22 cellular contexts compared by ENCODE assay signal in the genomic region with DNA sequence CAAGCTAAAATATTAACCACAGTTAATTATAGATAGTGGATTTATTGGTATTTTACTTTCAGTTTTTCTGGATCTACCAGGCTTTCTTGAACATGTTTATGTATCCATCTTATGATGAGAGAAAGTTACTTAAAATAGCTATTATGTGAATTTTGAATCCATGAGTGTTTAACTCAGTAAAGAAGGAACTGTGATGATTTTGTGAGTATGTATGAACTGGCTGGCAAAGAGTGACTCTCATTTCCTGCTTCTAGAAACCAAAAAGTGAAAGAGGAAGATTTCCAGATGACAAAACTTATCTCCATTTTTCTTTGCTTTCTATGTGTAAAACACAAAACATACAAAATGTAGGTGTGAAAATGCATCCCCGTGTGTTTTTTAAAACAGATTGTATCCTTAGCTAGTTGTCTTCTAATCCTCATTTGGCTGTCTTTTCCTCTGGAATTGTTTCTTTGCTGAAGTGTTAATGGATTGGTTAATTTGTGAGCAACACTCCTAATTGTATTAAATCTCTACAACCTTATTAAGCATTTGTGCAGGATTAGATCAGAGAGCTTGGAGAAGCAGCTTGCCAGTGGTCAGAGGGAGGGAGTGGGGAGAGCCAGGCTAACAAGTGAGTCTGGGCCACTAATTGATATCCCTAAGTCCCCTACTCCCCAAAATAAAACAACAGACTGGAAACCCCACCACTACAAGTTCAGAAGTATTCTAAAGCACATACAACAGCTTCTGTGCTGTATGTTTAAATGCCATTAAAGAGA. TPM values are rescaled to one million over a fixed set of nuclear protein-coding genes. Genes with fewer than 3 reads are reported as not detected.
DNase-seq lines count a peak whose midpoint lies in the region; ATAC-seq, FAIRE-seq and TF ChIP-seq lines count a peak whose summit lies in the region.
"Had no signal": no experiment of that assay in that cellular context is flagged by ENCODE, and none has a peak within 500 bp of the region (broad histone marks: within the 10 kb centered on the region; RNA-seq: fewer than 3 reads in every experiment).

No MANE protein-coding gene starts in this region.

- POLR2A ChIA-PET in CD8-positive, alpha-beta T cell (lab: Charles Lee) = no interaction called here

- no peak for TF ChIP-seq CTCF in CD8-positive, alpha-beta T cell (IDR thresholded peaks at IDR 0.05)

- H3K9me3 ChIP-seq in thymus (ENCODE audit: control insufficient read depth) = no peaks in the 10 kb centered on the region
- no peaks in the 10 kb centered on the region for H3K9me3 ChIP-seq in CD8-positive, alpha-beta T cell (ENCODE audit: low read length)
- H3K9me3 ChIP-seq: uterus had no signal

- no peaks in the 10 kb centered on the region for H3K9me3 Mint-ChIP-seq in CD8-positive, alpha-beta T cell

- CTCF ChIA-PET in CD8-positive, alpha-beta T cell (lab: Charles Lee) = no interaction called here

- no peaks in the 10 kb centered on the region for H3K4me1 Mint-ChIP-seq in CD8-positive, alpha-beta T cell (ENCODE audit: low read depth)

- no peak for DNase-seq in H54 (ENCODE audit: insufficient read length, low spot score)
- DNase-seq in RCC 7860 (ENCODE audit: low spot score) = no peak
- no peak for DNase-seq in kidney glomerular epithelial cell (lab: John Stamatoyannopoulos, UW)
- DNase-seq in CD8-positive, alpha-beta T cell = no peak
- no peak for DNase-seq in activated T-cell treated with anti-CD3 and anti-CD28 coated beads, Interleukin-2, amount 50 U/mL, for 1 hour
- DNase-seq: activated CD4-positive, alpha-beta T cell treated with anti-CD3 and anti-CD28 coated beads, Interleukin-2, amount 50 U/mL, for 4 hours; activated naive CD4-positive, alpha-beta T cell treated with anti-CD3 and anti-CD28 coated beads, Interleukin-2, amount 50 U/mL, for 16 hours; activated T-cell treated with anti-CD3 and anti-CD28 coated beads for 4 hours; brain microvascular endothelial cell; DMS153; dorsolateral prefrontal cortex; erythroblast; NCI-H146; NK-92 treated with Interleukin-12 subunit alpha and Interleukin-12 subunit beta, amount 100 ng/mL, for 24 hours; uterus had no signal

- H3K4me3 Mint-ChIP-seq in CD8-positive, alpha-beta T cell = no peak overlapping the region
- H3K4me3 Mint-ChIP-seq: B cell had no signal

- no peak overlapping the region for H3K4me3 ChIP-seq in thymus (ENCODE audit: low read length)
- no peak overlapping the region for H3K4me3 ChIP-seq in CD8-positive, alpha-beta T cell (ENCODE audit: low read depth, low read length)
- H3K4me3 ChIP-seq: dorsolateral prefrontal cortex, uterus had no signal

- no peaks in the 10 kb centered on the region for H3K4me1 ChIP-seq in thymus (ENCODE audit: control insufficient read depth, insufficient read depth, low read length)
- no peaks in the 10 kb centered on the region for H3K4me1 ChIP-seq in CD8-positive, alpha-beta T cell (ENCODE audit: insufficient read depth, low read length)
- H3K4me1 ChIP-seq: parathyroid adenoma, uterus had no signal

- no peaks in the 10 kb centered on the region for H3K36me3 ChIP-seq in thymus (ENCODE audit: control insufficient read depth, insufficient read depth)
- H3K36me3 ChIP-seq in CD8-positive, alpha-beta T cell (ENCODE audit: insufficient read depth, low read length) = no peaks in the 10 kb centered on the region
- H3K36me3 ChIP-seq: brain microvascular endothelial cell, uterus had no signal

- WGBS in thymus = 38% methylated on average over 1 of the region's 1 CpG

- H3K27ac Mint-ChIP-seq in CD8-positive, alpha-beta T cell = no peak overlapping the region
- H3K27ac Mint-ChIP-seq: B cell had no signal

- no peaks in the 10 kb centered on the region for H3K36me3 Mint-ChIP-seq in CD8-positive, alpha-beta T cell

- intact Hi-C loops in CD8-positive, alpha-beta T cell (cut with DNase I, micrococcal nuclease) = no loop called here

- H3K27me3 ChIP-seq in thymus (ENCODE audit: control insufficient read depth, insufficient read depth) = no peaks in the 10 kb centered on the region
- no peaks in the 10 kb centered on the region for H3K27me3 ChIP-seq in CD8-positive, alpha-beta T cell (ENCODE audit: insufficient read depth, low read length)
- H3K27me3 ChIP-seq: brain microvascular endothelial cell, dorsolateral prefrontal cortex, uterus had no signal

- no peaks in the 10 kb centered on the region for H3K27me3 Mint-ChIP-seq in CD8-positive, alpha-beta T cell (ENCODE audit: low read depth)

- no peak for ATAC-seq in CD8-positive, alpha-beta T cell
- ATAC-seq: sciatic nerve had no signal

- TF ChIP-seq POLR2A in H54 (IDR thresholded peaks at IDR 0.05; ENCODE audit: low read depth, low read length) = no peak

- FAIRE-seq in H54 (lab: Jason Lieb, UNC) = peak; percentile 89
- FAIRE-seq in RCC 7860 (lab: Jason Lieb, UNC) = peak; percentile 56
- peak; percentile 24 for FAIRE-seq in islet of Langerhans (lab: Jason Lieb, UNC)
- FAIRE-seq: HTR-8/SVneo, TTC549 had no signal

- peak overlapping the region; percentile 3 for H3K27ac ChIP-seq in thymus (ENCODE audit: low read depth)
- H3K27ac ChIP-seq in CD8-positive, alpha-beta T cell (ENCODE audit: low read depth, low read length) = no peak overlapping the region
- H3K27ac ChIP-seq: brain microvascular endothelial cell, dorsolateral prefrontal cortex, parathyroid adenoma, uterus had no signal

RNA-seq across cellular contexts. Expression of gene PTPRM, which starts 23.9 kb away (rescaled TPM):
- 55.6 TPM for polyA plus RNA-seq in thymus
- 1 to 10 TPM; 4.2 to 6.4 TPM for total RNA-seq in CD8-positive, alpha-beta T cell
